9 cellular contexts compared by ENCODE assay signal in genomic region chr2:145751634-145752033, GRCh38.
DNase-seq lines count a peak whose midpoint lies in the region; ATAC-seq, FAIRE-seq and TF ChIP-seq lines count a peak whose summit lies in the region.
"Had no signal": no experiment of that assay in that cellular context is flagged by ENCODE, and none has a peak within 500 bp of the region (broad histone marks: within the 10 kb centered on the region; RNA-seq: fewer than 3 reads in every experiment).

No MANE protein-coding gene starts in this region.

- peak; percentile 77 for ATAC-seq in GM19467 (IDR thresholded peaks at IDR 0.05; ENCODE audit: unreplicated experiment)
- peak; percentile 88 for ATAC-seq in HG03457 (IDR thresholded peaks at IDR 0.05; ENCODE audit: unreplicated experiment)
- ATAC-seq in thoracic aorta (ENCODE audit: insufficient number of reproducible peaks, low FRiP score, low read depth) = peak; percentile 63

- WGBS in adipose tissue, 3 donors = 21 to 69% (median 24%) methylated on average over 6 of the region's 6 CpGs

- H3K4me1 ChIP-seq in BLaER1 (peaks cover 38% of the 10 kb centered on the region), keratinocyte (ENCODE audit: control insufficient read depth, extremely low read depth, insufficient read depth, low read length) (no peaks in the 10 kb centered on the region), thoracic aorta (ENCODE audit: control insufficient read depth in 1 of 2, low read depth in 2 of 2) (peaks cover 7 to 36% of the 10 kb centered on the region in 2 donors)

- H4K20me1 ChIP-seq in BLaER1 (no peaks in the 10 kb centered on the region), keratinocyte (ENCODE audit: control insufficient read depth, extremely low read depth, insufficient read depth, low read length) (no peaks in the 10 kb centered on the region)

- H3K4me3 ChIP-seq in BLaER1 (no peak overlapping the region), keratinocyte (ENCODE audit: control insufficient read depth in 2 of 3, extremely low read depth in 1 of 3, insufficient read depth in 2 of 3, low read depth in 1 of 3, low read length in 3 of 3) (no peak overlapping the region), thoracic aorta (peak overlapping the region; percentile 51)
- H3K4me3 ChIP-seq: cardiac muscle cell had no signal

- H3K27me3 ChIP-seq in BLaER1 = no peaks in the 10 kb centered on the region
- no peaks in the 10 kb centered on the region for H3K27me3 ChIP-seq in keratinocyte (ENCODE audit: control insufficient read depth, extremely low read depth, insufficient read depth, low read length)
- H3K27me3 ChIP-seq in thoracic aorta (replicated peaks; ENCODE audit: insufficient read depth) = no peaks in the 10 kb centered on the region
- H3K27me3 ChIP-seq: cardiac muscle cell had no signal

- dilution Hi-C loops in keratinocyte (cut with MboI; ENCODE audit: extremely low pct_ligation_motif_present, low sequenced_read_pairs) = no loop called here

- no peaks in the 10 kb centered on the region for H3K9me3 ChIP-seq in BLaER1
- H3K9me3 ChIP-seq in keratinocyte (ENCODE audit: control insufficient read depth, low read depth, low read length) = no peaks in the 10 kb centered on the region
- H3K9me3 ChIP-seq in thoracic aorta = no peaks in the 10 kb centered on the region

- peak overlapping the region; percentile 71 for H3K4me2 ChIP-seq in BLaER1
- H3K4me2 ChIP-seq in keratinocyte (ENCODE audit: control insufficient read depth, extremely low read depth, insufficient read depth, low read depth, low read length) = no peak overlapping the region

- no peak for TF ChIP-seq CTCF in keratinocyte (optimal IDR thresholded peaks at IDR 0.05 in 1 of 3, IDR thresholded peaks at IDR 0.05 in 1 of 3, conservative IDR thresholded peaks at IDR 0.05 in 1 of 3; ENCODE audit: extremely low read depth in 1 of 3, insufficient read depth in 2 of 3, low read length in 3 of 3)
- TF ChIP-seq CTCF in thoracic aorta (IDR thresholded peaks at IDR 0.05) = no peak

- H3K9me1 ChIP-seq in keratinocyte (ENCODE audit: control insufficient read depth, extremely low read depth, insufficient read depth, low read length) = no peaks in the 10 kb centered on the region

- no peaks in the 10 kb centered on the region for H3K79me2 ChIP-seq in keratinocyte (ENCODE audit: control insufficient read depth, insufficient read depth, low read length)

- H3K9ac ChIP-seq in BLaER1 = no peak overlapping the region
- H3K9ac ChIP-seq in keratinocyte (ENCODE audit: control insufficient read depth, extremely low read depth, insufficient read depth, low read length) = no peak overlapping the region

- FAIRE-seq in keratinocyte (lab: Jason Lieb, UNC) = peak; percentile 17

- no peaks in the 10 kb centered on the region for H3K36me3 ChIP-seq in BLaER1
- no peaks in the 10 kb centered on the region for H3K36me3 ChIP-seq in keratinocyte (ENCODE audit: control insufficient read depth in 2 of 2, extremely low read depth in 1 of 2, insufficient read depth in 2 of 2, low read length in 2 of 2)
- H3K36me3 ChIP-seq in thoracic aorta = no peaks in the 10 kb centered on the region
- H3K36me3 ChIP-seq: cardiac muscle cell had no signal

- no peak overlapping the region for H2AFZ ChIP-seq in keratinocyte (ENCODE audit: control insufficient read depth, low read length)

- H3K27ac ChIP-seq in BLaER1 = no peak overlapping the region; the same call in 1 of the 2 replicates
- peak overlapping the region; percentile 34 for H3K27ac ChIP-seq in adipose tissue (ENCODE audit: low read depth, low read length)
- H3K27ac ChIP-seq in keratinocyte (ENCODE audit: control insufficient read depth, insufficient read depth, low read length) = no peak overlapping the region
- H3K27ac ChIP-seq in thoracic aorta = peak overlapping the region; percentile 53 to 54

- intact Hi-C loops in posterior cingulate gyrus (cut with DNase I) = loop anchor here (5.0 kb wide), 1 partner anchor 1229 kb away; the partner anchor contains the start of gene ZEB2

- DNase-seq in keratinocyte (ENCODE audit: low read depth, low spot score) = no peak
- DNase-seq in thoracic aorta (ENCODE audit: low spot score) = no peak
- DNase-seq in posterior cingulate gyrus = no peak
- no peak for DNase-seq in RPMI8226

Comparison
In these comparisons a context has a peak if more than half of its experiments do, and no peak if none do; other contexts are left out.
1. H3K27ac ChIP-seq: peak in adipose tissue (single experiment) and thoracic aorta (2 of 2); none in BLaER1 (single experiment) and keratinocyte (single experiment).
2. Peak in every context shown above with its lines, with median percentiles within 50 percentile points of each other: ATAC-seq.